In genomic region chr11:93244018-93244417, GRCh38 we compare ENCODE assay signal across 32 cellular contexts. TPM values are rescaled to one million over a fixed set of nuclear protein-coding genes. Genes with fewer than 3 reads are reported as not detected.
DNase-seq lines count a peak whose midpoint lies in the region; ATAC-seq, FAIRE-seq and TF ChIP-seq lines count a peak whose summit lies in the region.
"Had no signal": no experiment of that assay in that cellular context is flagged by ENCODE, and none has a peak within 500 bp of the region (broad histone marks: within the 10 kb centered on the region; RNA-seq: fewer than 3 reads in every experiment).

No MANE protein-coding gene starts in this region.

- CTCF ChIA-PET in A549 (lab: Yijun Ruan, JAX) = no interaction called here

- H3K27me3 Mint-ChIP-seq in activated T-cell treated with anti-CD3 and anti-CD28 coated beads, Interleukin-2, amount 50 U/mL, for 72 hours (ENCODE audit: low read depth) = peaks cover 23% of the 10 kb centered on the region
- peaks cover 13% of the 10 kb centered on the region for H3K27me3 Mint-ChIP-seq in activated T-helper 17 cell treated with anti-CD3 and anti-CD28 coated beads, Interleukin-2, amount 50 U/mL, for 72 hours

- no peaks in the 10 kb centered on the region for H3K36me3 Mint-ChIP-seq in activated T-cell treated with anti-CD3 and anti-CD28 coated beads, Interleukin-2, amount 50 U/mL, for 72 hours (ENCODE audit: insufficient read depth in 2 of 2)
- H3K36me3 Mint-ChIP-seq in activated T-helper 17 cell treated with anti-CD3 and anti-CD28 coated beads, Interleukin-2, amount 50 U/mL, for 72 hours (ENCODE audit: low read depth) = no peaks in the 10 kb centered on the region
- H3K36me3 Mint-ChIP-seq: CD14-positive monocyte; CD4-positive, alpha-beta memory T cell; CD4-positive, CD25-positive, alpha-beta regulatory T cell; CD8-positive, alpha-beta memory T cell; CD8-positive, alpha-beta T cell had no signal

- POLR2A ChIA-PET in A549 (lab: Yijun Ruan, JAX) = no interaction called here

- no peak for TF ChIP-seq CTCF in A549 (IDR thresholded peaks at IDR 0.05)

- peaks cover 0 to 3% of the 10 kb centered on the region in 2 donors for H3K9me3 Mint-ChIP-seq in activated T-cell treated with anti-CD3 and anti-CD28 coated beads, Interleukin-2, amount 50 U/mL, for 72 hours
- no peaks in the 10 kb centered on the region for H3K9me3 Mint-ChIP-seq in activated T-helper 17 cell treated with anti-CD3 and anti-CD28 coated beads, Interleukin-2, amount 50 U/mL, for 72 hours
- H3K9me3 Mint-ChIP-seq: CD4-positive, alpha-beta memory T cell; CD4-positive, alpha-beta T cell; CD8-positive, alpha-beta T cell had no signal

- TF ChIP-seq EP300 in A549 (IDR thresholded peaks at IDR 0.05) = no peak

- H3K4me3 Mint-ChIP-seq in activated T-cell treated with anti-CD3 and anti-CD28 coated beads, Interleukin-2, amount 50 U/mL, for 72 hours = no peak overlapping the region
- no peak overlapping the region for H3K4me3 Mint-ChIP-seq in activated T-helper 17 cell treated with anti-CD3 and anti-CD28 coated beads, Interleukin-2, amount 50 U/mL, for 72 hours
- H3K4me3 Mint-ChIP-seq: B cell; CD14-positive monocyte; CD4-positive, alpha-beta memory T cell; CD4-positive, alpha-beta T cell; CD4-positive, CD25-positive, alpha-beta regulatory T cell; CD8-positive, alpha-beta memory T cell; CD8-positive, alpha-beta T cell had no signal

- no peaks in the 10 kb centered on the region for H3K9me3 ChIP-seq in A549
- H3K9me3 ChIP-seq: BLaER1; BLaER1 treated with 17β-estradiol and CSF1 and Interleukin-3, amounts not matched to agents 10 nM and 100 nM; Caco-2 had no signal

- no peaks in the 10 kb centered on the region for H3K4me1 ChIP-seq in A549
- H3K4me1 ChIP-seq: BE2C, BLaER1, Caco-2 had no signal

- 8% methylated on average over 1 of the region's 1 CpG for WGBS in A549 (ENCODE audit: missing lambda C conversion rate)

- H3K4me2 ChIP-seq in A549 = no peak overlapping the region
- H3K4me2 ChIP-seq: BLaER1; BLaER1 treated with 17β-estradiol and CSF1 and Interleukin-3, amounts not matched to agents 10 nM and 100 nM had no signal

- FAIRE-seq in A549 (lab: Jason Lieb, UNC) = no peak
- FAIRE-seq: A204.1, D721Med had no signal

- DNase-seq in activated T-cell treated with anti-CD3 and anti-CD28 coated beads, Interleukin-2, amount 50 U/mL, for 72 hours = no peak
- DNase-seq in activated T-cell treated with anti-CD3 and anti-CD28 coated beads, Interleukin-2, amount 50 U/mL, for 1 hour = no peak
- DNase-seq in A549 (ENCODE audit: low read depth in 1 of 2, low spot score in 1 of 2) = no peak
- DNase-seq: 8988T; ACHN; AML-193; BE2C; C1 segment of cervical spinal cord; Caco-2; Calu3; CD4-positive, alpha-beta memory T cell; CD4-positive, alpha-beta T cell; CD4-positive, CD25-positive, alpha-beta regulatory T cell; CD8-positive, alpha-beta memory T cell; CD8-positive, alpha-beta T cell; COR-L47; DMS 273 treated with DMSO at 0.1 percent for 48 hours; DMS153; DMS53; DMS79; DMS79 treated with DMSO at 0.1 percent for 48 hours; DND-41; EL had no signal

- ATAC-seq in activated T-cell treated with anti-CD3 and anti-CD28 coated beads, Interleukin-2, amount 50 U/mL, for 72 hours (replicated peaks in 1 of 2) = no peak
- no peak for ATAC-seq in A549
- no peak for ATAC-seq in activated T-helper 17 cell treated with anti-CD3 and anti-CD28 coated beads, Interleukin-2, amount 50 U/mL, for 72 hours (replicated peaks)
- ATAC-seq: CD8-positive, alpha-beta T cell had no signal

- TF ChIP-seq RAD21 in A549 (conservative IDR thresholded peaks at IDR 0.05 in 1 of 2, IDR thresholded peaks at IDR 0.05 in 1 of 2) = no peak

- H3K4me3 ChIP-seq in A549 = no peak overlapping the region
- H3K4me3 ChIP-seq: BLaER1; BLaER1 treated with 17β-estradiol and CSF1 and Interleukin-3, amounts not matched to agents 10 nM and 100 nM had no signal

- H3K27ac Mint-ChIP-seq in activated T-cell treated with anti-CD3 and anti-CD28 coated beads, Interleukin-2, amount 50 U/mL, for 72 hours = peak overlapping the region; percentile 43
- no peak overlapping the region for H3K27ac Mint-ChIP-seq in activated T-helper 17 cell treated with anti-CD3 and anti-CD28 coated beads, Interleukin-2, amount 50 U/mL, for 72 hours
- H3K27ac Mint-ChIP-seq: B cell; CD14-positive monocyte; CD4-positive, alpha-beta memory T cell; CD4-positive, alpha-beta T cell; CD4-positive, CD25-positive, alpha-beta regulatory T cell; CD8-positive, alpha-beta memory T cell; CD8-positive, alpha-beta T cell had no signal

- H3K27ac ChIP-seq in A549 = no peak overlapping the region
- H3K27ac ChIP-seq: 22Rv1; BLaER1; BLaER1 treated with 17β-estradiol and CSF1 and Interleukin-3, amounts not matched to agents 10 nM and 100 nM; C4-2B had no signal

- no peak for TF ChIP-seq POLR2A in A549 (IDR thresholded peaks at IDR 0.05; ENCODE audit: low read length)

- H3K4me1 Mint-ChIP-seq in activated T-cell treated with anti-CD3 and anti-CD28 coated beads, Interleukin-2, amount 50 U/mL, for 72 hours (ENCODE audit: low read depth) = no peaks in the 10 kb centered on the region
- H3K4me1 Mint-ChIP-seq in activated T-helper 17 cell treated with anti-CD3 and anti-CD28 coated beads, Interleukin-2, amount 50 U/mL, for 72 hours = no peaks in the 10 kb centered on the region
- H3K4me1 Mint-ChIP-seq: B cell; CD14-positive monocyte; CD4-positive, alpha-beta memory T cell; CD4-positive, CD25-positive, alpha-beta regulatory T cell; CD8-positive, alpha-beta memory T cell had no signal

TF ChIP-seq in A549, 52 proteins besides CTCF, POLR2A, EP300 and RAD21:
- TF ChIP-seq HEYL (CRISPR knock-in tag; IDR thresholded peaks at IDR 0.05) = no peak
- TF ChIP-seq RNF2 (IDR thresholded peaks at IDR 0.05; ENCODE audit: borderline replicate concordance, low read depth) = peak; percentile 87; the same call in 1 of the 2 replicates
TF ChIP-seq in A549: peak in this region for 1.

RNA-seq across cellular contexts. Expression of gene SLC36A4, which starts 46.2 kb away (rescaled TPM):
- 10 to 100 TPM; 18.0 to 20.2 TPM for total RNA-seq in activated T-cell treated with anti-CD3 and anti-CD28 coated beads, Interleukin-2, amount 50 U/mL, for 72 hours
- polyA plus RNA-seq in A549 (2011; rRNA removed) (24.8 and 30.5 TPM in 2 replicates), A549 (2017; fragmentation: RNase III; extraction: RNeasy Plus Mini Kit Qiagen cat#74134 plus additional on column Dnase treatment) (20.5 to 24.5 TPM (median 24.1 TPM) in 3 replicates)
- polyA plus RNA-seq in A549 (2012; cell fraction: cytosol; rRNA removed) = 6.8 and 8.2 TPM in 2 replicates
- polyA plus RNA-seq in A549 (2012; cell fraction: nucleus; rRNA removed) = 3.3 and 3.8 TPM in 2 replicates
- polyA minus RNA-seq in A549 (2011; rRNA and poly(A)+ RNA removed) = 10.2 and 11.1 TPM in 2 replicates
- 10 to 100 TPM; 24.1 to 27.0 TPM for total RNA-seq in activated T-helper 17 cell treated with anti-CD3 and anti-CD28 coated beads, Interleukin-2, amount 50 U/mL, for 72 hours
